Comparison of ENCODE assay signal across 11 cellular contexts in genomic region chr17:4327638-4328037, GRCh38. TPM values are rescaled to one million over a fixed set of nuclear protein-coding genes. Genes with fewer than 3 reads are reported as not detected.
A peak's percentile ranks its signal among the peaks of the same experiment; 100 is the strongest.
DNase-seq lines count a peak whose midpoint lies in the region; ATAC-seq, FAIRE-seq and TF ChIP-seq lines count a peak whose summit lies in the region.
"Had no signal": no experiment of that assay in that cellular context is flagged by ENCODE, and none has a peak within 500 bp of the region (broad histone marks: within the 10 kb centered on the region; RNA-seq: fewer than 3 reads in every experiment).

No MANE protein-coding gene starts in this region.

- H3K9me3 Mint-ChIP-seq in activated naive CD8-positive, alpha-beta T cell treated with anti-CD3 and anti-CD28 coated beads, Interleukin-2, amount 50 U/mL, for 24 hours = peaks cover 14% of the 10 kb centered on the region
- H3K9me3 Mint-ChIP-seq in activated naive CD8-positive, alpha-beta T cell treated with anti-CD3 and anti-CD28 coated beads for 36 hours = peaks cover 13% of the 10 kb centered on the region
- H3K9me3 Mint-ChIP-seq in WTC11 = peaks cover 6% of the 10 kb centered on the region; the same call in 1 of the 2 replicates
- H3K9me3 Mint-ChIP-seq in T-helper 2 cell treated with Interferon-gamma antibody and Interleukin-4, amounts not matched to agents 5 μg/mL and 100 μg/mL, for 36 hours = no peaks in the 10 kb centered on the region

- DNase-seq in activated naive CD8-positive, alpha-beta T cell treated with anti-CD3 and anti-CD28 coated beads, Interleukin-2, amount 50 U/mL, for 24 hours = no peak
- DNase-seq in activated naive CD8-positive, alpha-beta T cell treated with anti-CD3 and anti-CD28 coated beads for 36 hours = no peak
- DNase-seq in WTC11 (ENCODE audit: low spot score) (no peak), left cardiac atrium (no peak), urothelium cell line (ENCODE audit: low spot score) (peak; percentile 10), right lobe of liver (no peak)
- DNase-seq in T-helper 2 cell treated with Interferon-gamma antibody and Interleukin-4, amounts not matched to agents 5 μg/mL and 100 μg/mL, for 36 hours (ENCODE audit: low spot score) = no peak
- no peak for DNase-seq in activated CD8-positive, alpha-beta memory T cell treated with anti-CD3 and anti-CD28 coated beads for 24 hours
- DNase-seq: activated T-cell treated with anti-CD3 and anti-CD28 coated beads, Interleukin-2, amount 50 U/mL, for 4 hours; dorsolateral prefrontal cortex had no signal

- no peak for FAIRE-seq in urothelium cell line (lab: Jason Lieb, UNC)

- TF ChIP-seq CTCF in WTC11 (IDR thresholded peaks at IDR 0.05) (no peak), right lobe of liver (IDR thresholded peaks at IDR 0.05) (no peak)

- H3K36me3 ChIP-seq in right lobe of liver = no peaks in the 10 kb centered on the region
- H3K36me3 ChIP-seq: prostate gland had no signal

- H3K27ac Mint-ChIP-seq in activated naive CD8-positive, alpha-beta T cell treated with anti-CD3 and anti-CD28 coated beads, Interleukin-2, amount 50 U/mL, for 24 hours = peak overlapping the region; percentile 10
- no peak overlapping the region for H3K27ac Mint-ChIP-seq in activated naive CD8-positive, alpha-beta T cell treated with anti-CD3 and anti-CD28 coated beads for 36 hours
- peak overlapping the region; percentile 79 for H3K27ac Mint-ChIP-seq in WTC11
- H3K27ac Mint-ChIP-seq in T-helper 2 cell treated with Interferon-gamma antibody and Interleukin-4, amounts not matched to agents 5 μg/mL and 100 μg/mL, for 36 hours = no peak overlapping the region

- TF ChIP-seq POLR2A in right lobe of liver (IDR thresholded peaks at IDR 0.05) = no peak

- POLR2A ChIA-PET in WTC11 (lab: Charles Lee) = no interaction called here

- H3K27ac ChIP-seq in right lobe of liver = no peak overlapping the region
- H3K27ac ChIP-seq: dorsolateral prefrontal cortex, prostate gland had no signal

- peaks cover 0 to 8% (median 3%) of the 10 kb centered on the region in 4 donors for H3K4me1 ChIP-seq in right lobe of liver

- H3K4me3 Mint-ChIP-seq in activated naive CD8-positive, alpha-beta T cell treated with anti-CD3 and anti-CD28 coated beads, Interleukin-2, amount 50 U/mL, for 24 hours = no peak overlapping the region
- H3K4me3 Mint-ChIP-seq in activated naive CD8-positive, alpha-beta T cell treated with anti-CD3 and anti-CD28 coated beads for 36 hours = no peak overlapping the region
- H3K4me3 Mint-ChIP-seq in WTC11 = no peak overlapping the region
- H3K4me3 Mint-ChIP-seq in T-helper 2 cell treated with Interferon-gamma antibody and Interleukin-4, amounts not matched to agents 5 μg/mL and 100 μg/mL, for 36 hours = no peak overlapping the region
- H3K4me3 Mint-ChIP-seq: activated T-cell treated with anti-CD3 and anti-CD28 coated beads, Interleukin-2, amount 50 U/mL, for 4 hours had no signal

- intact Hi-C loops in left cardiac atrium (cut with DNase I) (no loop called here), right lobe of liver (cut with DNase I) (no loop called here)

- no peaks in the 10 kb centered on the region for H3K27me3 Mint-ChIP-seq in activated naive CD8-positive, alpha-beta T cell treated with anti-CD3 and anti-CD28 coated beads, Interleukin-2, amount 50 U/mL, for 24 hours
- H3K27me3 Mint-ChIP-seq in activated naive CD8-positive, alpha-beta T cell treated with anti-CD3 and anti-CD28 coated beads for 36 hours = no peaks in the 10 kb centered on the region
- H3K27me3 Mint-ChIP-seq in WTC11 (ENCODE audit: low read depth) = no peaks in the 10 kb centered on the region
- H3K27me3 Mint-ChIP-seq in T-helper 2 cell treated with Interferon-gamma antibody and Interleukin-4, amounts not matched to agents 5 μg/mL and 100 μg/mL, for 36 hours (ENCODE audit: low read depth) = no peaks in the 10 kb centered on the region

- CTCF ChIA-PET in WTC11 (lab: Charles Lee) = no interaction called here

- no peaks in the 10 kb centered on the region for H3K9me3 ChIP-seq in right lobe of liver
- H3K9me3 ChIP-seq: prostate gland had no signal

- H3K27me3 ChIP-seq in right lobe of liver = no peaks in the 10 kb centered on the region
- H3K27me3 ChIP-seq: dorsolateral prefrontal cortex had no signal

- ATAC-seq in activated naive CD8-positive, alpha-beta T cell treated with anti-CD3 and anti-CD28 coated beads, Interleukin-2, amount 50 U/mL, for 24 hours = no peak
- ATAC-seq in WTC11 (no peak), left cardiac atrium (peak; percentile 59 to 88), right lobe of liver (no peak)
- ATAC-seq: activated T-cell treated with anti-CD3 and anti-CD28 coated beads, Interleukin-2, amount 50 U/mL, for 4 hours had no signal

- peaks cover 45% of the 10 kb centered on the region for H3K4me1 Mint-ChIP-seq in activated naive CD8-positive, alpha-beta T cell treated with anti-CD3 and anti-CD28 coated beads, Interleukin-2, amount 50 U/mL, for 24 hours
- peaks cover 34% of the 10 kb centered on the region for H3K4me1 Mint-ChIP-seq in activated naive CD8-positive, alpha-beta T cell treated with anti-CD3 and anti-CD28 coated beads for 36 hours
- H3K4me1 Mint-ChIP-seq in WTC11 = peaks cover 61% of the 10 kb centered on the region
- H3K4me1 Mint-ChIP-seq in T-helper 2 cell treated with Interferon-gamma antibody and Interleukin-4, amounts not matched to agents 5 μg/mL and 100 μg/mL, for 36 hours (ENCODE audit: low read depth) = peaks cover 8% of the 10 kb centered on the region

- WGBS in right lobe of liver (ENCODE audit: insufficient coverage, low coverage, low lambda C conversion rate, missing lambda C conversion rate) = 98% methylated on average over 4 of the region's 5 CpGs

- no peak overlapping the region for H3K4me3 ChIP-seq in right lobe of liver
- H3K4me3 ChIP-seq: dorsolateral prefrontal cortex, prostate gland had no signal

- H3K36me3 Mint-ChIP-seq in activated naive CD8-positive, alpha-beta T cell treated with anti-CD3 and anti-CD28 coated beads, Interleukin-2, amount 50 U/mL, for 24 hours (ENCODE audit: low read depth) = peaks cover 33% of the 10 kb centered on the region
- H3K36me3 Mint-ChIP-seq in activated naive CD8-positive, alpha-beta T cell treated with anti-CD3 and anti-CD28 coated beads for 36 hours = peaks cover 44% of the 10 kb centered on the region
- peaks cover 11% of the 10 kb centered on the region; the same call in 1 of the 2 replicates for H3K36me3 Mint-ChIP-seq in WTC11
- peaks cover 32% of the 10 kb centered on the region for H3K36me3 Mint-ChIP-seq in T-helper 2 cell treated with Interferon-gamma antibody and Interleukin-4, amounts not matched to agents 5 μg/mL and 100 μg/mL, for 36 hours (ENCODE audit: low read depth)

TF ChIP-seq in WTC11, 78 proteins besides CTCF, POLR2A, EP300 and RAD21:
- TF ChIP-seq JAZF1 (CRISPR knock-in tag; IDR thresholded peaks at IDR 0.05) (no peak), ZBTB21 (CRISPR knock-in tag; IDR thresholded peaks at IDR 0.05; ENCODE audit: borderline replicate concordance) (no peak), SMAD3 (CRISPR knock-in tag; IDR thresholded peaks at IDR 0.05; ENCODE audit: borderline replicate concordance) (no peak), FOXP4 (CRISPR knock-in tag; IDR thresholded peaks at IDR 0.05) (no peak)

RNA-seq across cellular contexts. Expression of gene UBE2G1, which starts 38.8 kb away (rescaled TPM):
- total RNA-seq in activated naive CD8-positive, alpha-beta T cell treated with anti-CD3 and anti-CD28 coated beads for 36 hours = 10 to 100 TPM; 58.8 to 63.9 TPM
- total RNA-seq in WTC11 (2021) (177 to 201 TPM (median 198 TPM) in 3 replicates), left cardiac atrium (10 to 100 TPM; 52.7 to 53.4 TPM), right lobe of liver (10 to 100 TPM; 30.3 to 45.5 (median 38.8) TPM)

Comparison
In these comparisons a context has a peak if more than half of its experiments do, and no peak if none do; other contexts are left out.
1. H3K27ac Mint-ChIP-seq: peak in activated naive CD8-positive, alpha-beta T cell treated with anti-CD3 and anti-CD28 coated beads, Interleukin-2, amount 50 U/mL, for 24 hours (single experiment) and WTC11 (single experiment); none in activated naive CD8-positive, alpha-beta T cell treated with anti-CD3 and anti-CD28 coated beads for 36 hours (single experiment) and T-helper 2 cell treated with Interferon-gamma antibody and Interleukin-4, amounts not matched to agents 5 μg/mL and 100 μg/mL, for 36 hours (single experiment).
2. ATAC-seq: peak in left cardiac atrium (2 of 2); none in activated naive CD8-positive, alpha-beta T cell treated with anti-CD3 and anti-CD28 coated beads, Interleukin-2, amount 50 U/mL, for 24 hours (single experiment), WTC11 (single experiment) and right lobe of liver (0 of 4).